ENCODE assay signal across 11 cellular contexts in genomic region chr1:229781453-229781852, GRCh38.
DNase-seq lines count a peak whose midpoint lies in the region; ATAC-seq and TF ChIP-seq lines count a peak whose summit lies in the region.
"Had no signal": no experiment of that assay in that cellular context is flagged by ENCODE, and none has a peak within 500 bp of the region (broad histone marks: within the 10 kb centered on the region; RNA-seq: fewer than 3 reads in every experiment).

No MANE protein-coding gene starts in this region.

- no peaks in the 10 kb centered on the region for H4K20me1 ChIP-seq in GM23248 (ENCODE audit: insufficient read depth)

- no peak overlapping the region for H3K4me2 ChIP-seq in GM23248 (ENCODE audit: unreplicated experiment)

- DNase-seq in DMS 273 (lab: John Stamatoyannopoulos, UW; ENCODE audit: unreplicated experiment) (peak; percentile 82), DMS 273 treated with DMSO at 0.1 percent for 48 hours (lab: John Stamatoyannopoulos, UW) (no peak), NCI-H2107 (lab: John Stamatoyannopoulos, UW) (peak; percentile 27), cerebellum (ENCODE audit: low spot score) (peak; percentile 21), prostate gland (ENCODE audit: low spot score) (peak; percentile 74), germinal center (ENCODE audit: low spot score) (no peak), GM23248 (no peak)
- DNase-seq: central memory CD4-positive, alpha-beta T cell; Kasumi-1 had no signal

- in situ Hi-C loops in GM23248 (cut with MboI) = no loop called here

- intact Hi-C loops in prostate gland (cut with DNase I) = no loop called here

- no peak for TF ChIP-seq POLR2A in prostate gland (IDR thresholded peaks at IDR 0.05)

- 28% methylated on average over 7 of the region's 7 CpGs for WGBS in prostate gland
- 7 to 10% methylated on average over 7 of the region's 7 CpGs for WGBS in GM23248 (ENCODE audit: low coverage in 1 of 2, low lambda C conversion rate in 2 of 2, missing lambda C conversion rate in 2 of 2), 2 experiments

- no peak overlapping the region for H3K27ac ChIP-seq in prostate gland
- no peak overlapping the region for H3K27ac ChIP-seq in GM23248

- peak in 3 of 4 experiments; percentile 63 to 72 (median 72) for TF ChIP-seq CTCF in prostate gland (IDR thresholded peaks at IDR 0.05)

- no peaks in the 10 kb centered on the region for H3K79me2 ChIP-seq in GM23248 (ENCODE audit: insufficient read depth)

- H3K9me2 ChIP-seq in GM23248 (ENCODE audit: insufficient read depth) = no peaks in the 10 kb centered on the region

- no peaks in the 10 kb centered on the region for H3K4me1 ChIP-seq in prostate gland (replicated peaks)
- no peaks in the 10 kb centered on the region for H3K4me1 ChIP-seq in GM23248 (ENCODE audit: insufficient read depth)

- H3K27me3 ChIP-seq in prostate gland (replicated peaks; ENCODE audit: insufficient read depth) = no peaks in the 10 kb centered on the region
- H3K27me3 ChIP-seq in GM23248 (replicated peaks; ENCODE audit: insufficient read depth) = peaks cover 36% of the 10 kb centered on the region

- no peaks in the 10 kb centered on the region for H3K9me3 ChIP-seq in prostate gland
- no peaks in the 10 kb centered on the region for H3K9me3 ChIP-seq in GM23248 (ENCODE audit: low read depth)

- no peaks in the 10 kb centered on the region for H3F3A ChIP-seq in GM23248 (ENCODE audit: insufficient read depth)

- H3K9ac ChIP-seq in GM23248 = no peak overlapping the region

- no peak overlapping the region for H2AFZ ChIP-seq in GM23248

- H3K4me3 ChIP-seq in prostate gland (no peak overlapping the region), GM23248 (no peak overlapping the region)

- H3K36me3 ChIP-seq in prostate gland (no peaks in the 10 kb centered on the region), GM23248 (ENCODE audit: low read depth) (no peaks in the 10 kb centered on the region)

- no peak for ATAC-seq in HG03280 (IDR thresholded peaks at IDR 0.05; ENCODE audit: unreplicated experiment)
- ATAC-seq: activated T-helper 17 cell treated with anti-CD3 and anti-CD28 coated beads, Interleukin-2, amount 50 U/mL, for 72 hours had no signal

Comparison
In these comparisons a context has a peak if more than half of its experiments do, and no peak if none do; other contexts are left out.
1. DNase-seq: peak in DMS 273 (single experiment), NCI-H2107 (single experiment), cerebellum (single experiment) and prostate gland (single experiment); none in DMS 273 treated with DMSO at 0.1 percent for 48 hours (single experiment), germinal center (single experiment) and GM23248 (single experiment).